8 cellular contexts compared by ENCODE assay signal in the genomic region with DNA sequence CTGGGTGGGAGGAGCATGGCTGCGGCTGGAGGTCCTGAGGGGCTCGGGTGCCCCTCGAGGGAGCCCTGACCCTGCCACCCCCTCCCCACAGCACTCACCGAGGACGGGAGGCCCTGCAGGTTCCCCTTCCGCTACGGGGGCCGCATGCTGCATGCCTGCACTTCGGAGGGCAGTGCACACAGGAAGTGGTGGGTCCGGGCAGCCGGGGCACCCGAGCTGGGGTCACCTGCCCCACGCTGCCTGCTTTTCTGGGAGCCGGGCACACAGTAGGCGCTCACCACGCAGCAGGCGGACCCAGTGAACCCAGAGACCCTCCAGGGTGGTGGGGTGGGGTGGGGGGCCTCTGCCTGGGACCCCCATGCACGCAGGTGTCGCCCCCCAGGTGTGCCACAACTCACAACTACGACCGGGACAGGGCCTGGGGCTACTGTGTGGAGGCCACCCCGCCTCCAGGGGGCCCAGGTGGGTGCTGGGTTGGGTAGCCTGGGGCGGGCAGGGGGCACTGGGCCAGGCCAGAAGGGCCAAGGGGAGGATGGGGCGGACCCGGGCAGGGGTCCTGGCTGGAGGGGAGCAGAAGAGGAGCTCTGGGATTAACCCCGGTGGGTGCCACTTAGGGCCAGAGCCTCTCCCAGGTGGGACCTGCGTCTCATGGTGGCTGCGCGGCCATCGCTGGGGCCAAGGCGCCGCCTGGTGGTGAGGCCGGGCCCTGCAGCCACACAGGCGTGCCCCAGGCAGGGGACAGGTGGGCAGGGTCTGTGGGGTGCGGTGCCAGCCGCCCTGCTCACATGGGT. TPM values are rescaled to one million over a fixed set of nuclear protein-coding genes. Genes with fewer than 3 reads are reported as not detected.
DNase-seq lines count a peak whose midpoint lies in the region; ATAC-seq and TF ChIP-seq lines count a peak whose summit lies in the region.

No MANE protein-coding gene starts in this region.

- no peak overlapping the region for H2AFZ ChIP-seq in fibroblast of lung (ENCODE audit: low read length)

- H3K27ac ChIP-seq in fibroblast of lung (ENCODE audit: insufficient read depth, low read length): no peak overlapping the region

- no peaks in the 10 kb centered on the region for H3K36me3 ChIP-seq in fibroblast of lung (ENCODE audit: control insufficient read depth, insufficient read depth, low read length)

- no peak overlapping the region for H3K4me2 ChIP-seq in fibroblast of lung (ENCODE audit: extremely low read depth, insufficient read depth, low read length)

- H3K4me3 ChIP-seq in fibroblast of lung (replicated peaks in 1 of 4; ENCODE audit: control extremely low read depth in 1 of 4, insufficient read depth in 1 of 4, low read depth in 3 of 4, low read length in 4 of 4): no peak overlapping the region

- H3K9ac ChIP-seq in fibroblast of lung (ENCODE audit: insufficient read depth, low read length): no peak overlapping the region

- no peaks in the 10 kb centered on the region for H3K79me2 ChIP-seq in fibroblast of lung (ENCODE audit: control insufficient read depth, insufficient read depth, low read length)

- intact Hi-C loops in posterior cingulate gyrus (cut with DNase I): loop anchor here (5.0 to 10.0 kb wide), 2 partner anchors 251 to 338 kb away; no protein-coding TSS in a partner anchor

- DNase-seq in COLO829 (ENCODE audit: low spot score) (peak; percentile 28), NOMO-1 treated with DMSO at 0.1 percent for 48 hours (lab: John Stamatoyannopoulos, UW; ENCODE audit: unreplicated experiment) (peak; percentile 36), activated T-cell treated with anti-CD3 and anti-CD28 coated beads for 4 hours (peak; percentile 51), fibroblast of lung (ENCODE audit: low read depth in 2 of 2) (peak in 1 of 2 donors; percentile 14), posterior cingulate gyrus (peak in 8 of 10 donors; percentile 35 to 93 (median 58)), superior temporal gyrus (ENCODE audit: extremely low spot score) (no peak)

- peak; percentile 84 for TF ChIP-seq CTCF in fibroblast of lung (conservative IDR thresholded peaks at IDR 0.05 in 1 of 2, IDR thresholded peaks at IDR 0.05 in 1 of 2; ENCODE audit: low read depth in 1 of 2, low read length in 2 of 2)

- no peaks in the 10 kb centered on the region for H4K20me1 ChIP-seq in fibroblast of lung (ENCODE audit: control insufficient read depth, extremely low read depth, insufficient read depth, low read length)

- H3K9me3 ChIP-seq in fibroblast of lung (ENCODE audit: control insufficient read depth, insufficient read depth, low read depth, low read length): no peaks in the 10 kb centered on the region

- ATAC-seq in GM21737 (IDR thresholded peaks at IDR 0.05; ENCODE audit: unreplicated experiment) (peak; percentile 67), GM18907 (IDR thresholded peaks at IDR 0.05; ENCODE audit: unreplicated experiment) (no peak)

- H3K4me1 ChIP-seq in fibroblast of lung (ENCODE audit: control insufficient read depth, extremely low read depth, insufficient read depth, low read length): no peaks in the 10 kb centered on the region

- no peaks in the 10 kb centered on the region for H3K27me3 ChIP-seq in fibroblast of lung (ENCODE audit: control insufficient read depth, insufficient read depth, low read length)

RNA-seq across cellular contexts. Expression of a gene that starts 1.4 kb away (rescaled TPM):
- total RNA-seq in fibroblast of lung: under 0.01 and 0.33 TPM in 2 replicates
- not detected in 2 replicates for polyA plus RNA-seq in fibroblast of lung
- not detected in 2 replicates for polyA plus RNA-seq in fibroblast of lung (2012)
- not detected in 2 replicates for polyA minus RNA-seq in fibroblast of lung (ENCODE audit: low replicate concordance)

RNA-seq across cellular contexts. Expression of a gene that starts 20.0 kb away (rescaled TPM):
- total RNA-seq in fibroblast of lung: under 0.01 and 0.17 TPM in 2 replicates
- polyA plus RNA-seq in fibroblast of lung: not detected in 2 replicates
- not detected in 2 replicates for polyA plus RNA-seq in fibroblast of lung (2012)
- not detected in 2 replicates for polyA minus RNA-seq in fibroblast of lung (ENCODE audit: low replicate concordance)
